17 cellular contexts compared by ENCODE assay signal in the genomic region with DNA sequence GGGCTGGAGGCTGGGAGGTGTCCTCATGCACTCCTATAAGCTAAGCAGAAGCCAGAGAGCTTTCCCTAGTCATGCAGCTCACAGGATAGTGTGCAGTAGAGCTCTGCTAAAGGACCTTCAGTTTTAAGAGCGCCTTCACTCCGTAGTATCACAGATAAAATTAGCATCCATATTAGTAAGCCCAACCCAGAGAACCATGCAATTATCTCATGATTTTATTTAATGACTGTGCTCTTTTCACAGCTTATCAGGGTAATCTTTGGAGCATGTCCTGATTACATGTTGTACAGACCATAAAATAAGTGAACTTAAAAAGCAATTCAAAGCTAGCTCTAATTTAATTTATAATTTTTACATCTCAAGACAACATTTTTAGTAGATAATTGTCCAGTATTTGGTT.
"Had no signal": no experiment of that assay in that cellular context is flagged by ENCODE, and none has a peak within 500 bp of the region (broad histone marks: within the 10 kb centered on the region; RNA-seq: fewer than 3 reads in every experiment).

No MANE protein-coding gene starts in this region.

- H3K27ac Mint-ChIP-seq: activated CD4-positive, alpha-beta memory T cell treated with anti-CD3 and anti-CD28 coated beads for 36 hours; activated CD8-positive, alpha-beta memory T cell treated with anti-CD3 and anti-CD28 coated beads, Interleukin-2, amount 10 ng/mL, durations not matched to agents 7 days and 5 days; activated naive CD4-positive, alpha-beta T cell treated with anti-CD3 and anti-CD28 coated beads, Interleukin-2, amount 10 ng/mL, durations not matched to agents 7 days and 5 days; activated T-helper 2 cell treated with anti-CD3 and anti-CD28 coated beads, Interferon-gamma antibody, Interleukin-2, Interleukin-4, amounts not matched to agents 10 μg/mL and 5 μg/mL and 100 μg/mL, durations not matched to agents 14 hours and 24 hours and 36 hours; dendritic cell treated with granulocyte-macrophage colony-stimulating factor and Interleukin-4, amounts not matched to agents 40 ng/mL and 50 ng/mL, for 4 days; stimulated activated naive CD8-positive, alpha-beta T cell treated with anti-CD3 and anti-CD28 coated beads, Interleukin-15, amount 100 ng/mL, for 72 hours had no signal

- H3K9me3 Mint-ChIP-seq: activated CD4-positive, alpha-beta memory T cell treated with anti-CD3 and anti-CD28 coated beads for 36 hours; activated naive CD4-positive, alpha-beta T cell treated with anti-CD3 and anti-CD28 coated beads, Interleukin-2, amount 10 ng/mL, durations not matched to agents 7 days and 5 days; activated T-helper 2 cell treated with anti-CD3 and anti-CD28 coated beads, Interferon-gamma antibody, Interleukin-2, Interleukin-4, amounts not matched to agents 10 μg/mL and 5 μg/mL and 100 μg/mL, durations not matched to agents 14 hours and 24 hours and 36 hours; dendritic cell treated with granulocyte-macrophage colony-stimulating factor and Interleukin-4, amounts not matched to agents 40 ng/mL and 50 ng/mL, for 4 days; stimulated activated naive CD8-positive, alpha-beta T cell treated with anti-CD3 and anti-CD28 coated beads, Interleukin-15, amount 100 ng/mL, for 72 hours had no signal

- H3K4me3 ChIP-seq: ascending aorta, gastroesophageal sphincter, heart right ventricle, lower lobe of right lung, pancreas had no signal

- H3K36me3 ChIP-seq: ascending aorta, gastroesophageal sphincter, heart right ventricle, lower lobe of right lung, pancreas had no signal

- H3K4me1 Mint-ChIP-seq: activated naive CD4-positive, alpha-beta T cell treated with anti-CD3 and anti-CD28 coated beads, Interleukin-2, amount 10 ng/mL, durations not matched to agents 7 days and 5 days; stimulated activated naive CD8-positive, alpha-beta T cell treated with anti-CD3 and anti-CD28 coated beads, Interleukin-15, amount 100 ng/mL, for 72 hours had no signal

- DNase-seq: activated CD4-positive, alpha-beta memory T cell treated with anti-CD3 and anti-CD28 coated beads for 36 hours; activated CD8-positive, alpha-beta memory T cell treated with anti-CD3 and anti-CD28 coated beads, Interleukin-2, amount 10 ng/mL, durations not matched to agents 7 days and 5 days; activated naive CD4-positive, alpha-beta T cell treated with anti-CD3 and anti-CD28 coated beads, Interleukin-2, amount 10 ng/mL, durations not matched to agents 7 days and 5 days; activated T-cell treated with anti-CD3 and anti-CD28 coated beads, Interleukin-2, amount 50 U/mL, for 1 hour; effector memory CD4-positive, alpha-beta T cell; heart right ventricle; left colon; lower lobe of right lung; midbrain; pancreas; stimulated activated CD4-positive, alpha-beta T cell treated with anti-CD3 and anti-CD28 coated beads, Interleukin-1b, Interleukin-23, amount 100 ng/mL, for 48 hours; stimulated activated naive CD8-positive, alpha-beta T cell treated with anti-CD3 and anti-CD28 coated beads, Interleukin-15, amount 100 ng/mL, for 72 hours had no signal

- H3K27me3 ChIP-seq: ascending aorta, gastroesophageal sphincter, pancreas had no signal

- ATAC-seq: activated CD8-positive, alpha-beta memory T cell treated with anti-CD3 and anti-CD28 coated beads, Interleukin-2, amount 10 ng/mL, durations not matched to agents 7 days and 5 days; gastroesophageal sphincter; heart right ventricle; left colon; lower lobe of right lung; pancreas; stimulated activated naive CD8-positive, alpha-beta T cell treated with anti-CD3 and anti-CD28 coated beads, Interleukin-15, amount 100 ng/mL, for 72 hours had no signal

- H3K9me3 ChIP-seq: gastroesophageal sphincter, lower lobe of right lung, pancreas had no signal

- H3K27ac ChIP-seq: ascending aorta, gastroesophageal sphincter, lower lobe of right lung, pancreas had no signal

- FAIRE-seq: bronchial epithelial cell, pancreas had no signal

- H3K36me3 Mint-ChIP-seq: activated CD4-positive, alpha-beta memory T cell treated with anti-CD3 and anti-CD28 coated beads for 36 hours; activated CD8-positive, alpha-beta memory T cell treated with anti-CD3 and anti-CD28 coated beads, Interleukin-2, amount 10 ng/mL, durations not matched to agents 7 days and 5 days; activated naive CD4-positive, alpha-beta T cell treated with anti-CD3 and anti-CD28 coated beads, Interleukin-2, amount 10 ng/mL, durations not matched to agents 7 days and 5 days had no signal

- H3K4me3 Mint-ChIP-seq: activated CD4-positive, alpha-beta memory T cell treated with anti-CD3 and anti-CD28 coated beads for 36 hours; activated CD8-positive, alpha-beta memory T cell treated with anti-CD3 and anti-CD28 coated beads, Interleukin-2, amount 10 ng/mL, durations not matched to agents 7 days and 5 days; activated naive CD4-positive, alpha-beta T cell treated with anti-CD3 and anti-CD28 coated beads, Interleukin-2, amount 10 ng/mL, durations not matched to agents 7 days and 5 days; dendritic cell treated with granulocyte-macrophage colony-stimulating factor and Interleukin-4, amounts not matched to agents 40 ng/mL and 50 ng/mL, for 4 days; stimulated activated naive CD8-positive, alpha-beta T cell treated with anti-CD3 and anti-CD28 coated beads, Interleukin-15, amount 100 ng/mL, for 72 hours had no signal
